Comparison of ENCODE assay signal across 8 cellular contexts in genomic region chr12:89346741-89347324, GRCh38. TPM values are rescaled to one million over a fixed set of nuclear protein-coding genes. Genes with fewer than 3 reads are reported as not detected.
DNase-seq lines count a peak whose midpoint lies in the region; ATAC-seq and TF ChIP-seq lines count a peak whose summit lies in the region.

No MANE protein-coding gene starts in this region.

- peaks cover 7% of the 10 kb centered on the region for H3K36me3 Mint-ChIP-seq in central memory CD8-positive, alpha-beta T cell (ENCODE audit: insufficient read depth)

- H3K4me3 Mint-ChIP-seq in central memory CD8-positive, alpha-beta T cell = peak overlapping the region; percentile 77

- H3K9me3 Mint-ChIP-seq in central memory CD8-positive, alpha-beta T cell = no peaks in the 10 kb centered on the region

- H3K9me3 ChIP-seq in mononuclear cell (ENCODE audit: low read depth, low read length) = no peaks in the 10 kb centered on the region
- no peaks in the 10 kb centered on the region for H3K9me3 ChIP-seq in effector memory CD4-positive, alpha-beta T cell (ENCODE audit: control insufficient read depth, low read length)
- H3K9me3 ChIP-seq in WERI-Rb-1 (ENCODE audit: severe bottlenecking) = no peaks in the 10 kb centered on the region

- H3K36me3 ChIP-seq in effector memory CD4-positive, alpha-beta T cell (ENCODE audit: control insufficient read depth, insufficient read depth, low read length) = no peaks in the 10 kb centered on the region
- H3K36me3 ChIP-seq in WERI-Rb-1 = no peaks in the 10 kb centered on the region

- peaks cover 72% of the 10 kb centered on the region for H3K4me1 Mint-ChIP-seq in central memory CD8-positive, alpha-beta T cell

- peaks cover 69% of the 10 kb centered on the region for H3K4me1 ChIP-seq in mononuclear cell (ENCODE audit: insufficient read depth, low read length)
- H3K4me1 ChIP-seq in effector memory CD4-positive, alpha-beta T cell (ENCODE audit: control insufficient read depth, insufficient read depth, low read length, poor library complexity, severe bottlenecking) = peaks cover 15% of the 10 kb centered on the region

- no peak overlapping the region for H3K27ac ChIP-seq in effector memory CD4-positive, alpha-beta T cell (ENCODE audit: insufficient read depth, low read length, poor library complexity, severe bottlenecking)
- H3K27ac ChIP-seq in WERI-Rb-1 = no peak overlapping the region

- peak overlapping the region; percentile 73 for H3K27ac Mint-ChIP-seq in central memory CD8-positive, alpha-beta T cell (ENCODE audit: low read depth)

- H3K27me3 ChIP-seq in mononuclear cell (ENCODE audit: insufficient read depth, low read length) (no peaks in the 10 kb centered on the region), WERI-Rb-1 (ENCODE audit: insufficient read depth, low read depth, severe bottlenecking) (peaks cover 7% of the 10 kb centered on the region)
- no peaks in the 10 kb centered on the region for H3K27me3 ChIP-seq in effector memory CD4-positive, alpha-beta T cell (replicated peaks; ENCODE audit: control insufficient read depth, insufficient read depth, low read length, poor library complexity, severe bottlenecking)

- no peak for ATAC-seq in central memory CD8-positive, alpha-beta T cell (replicated peaks; ENCODE audit: extremely low read depth, poor library complexity, severe bottlenecking)

- no peak for TF ChIP-seq CTCF in HFF-Myc (IDR thresholded peaks at IDR 0.05; ENCODE audit: low read depth, low read length, missing control alignments)
- TF ChIP-seq CTCF in WERI-Rb-1 (IDR thresholded peaks at IDR 0.05; ENCODE audit: low read depth, low read length) = no peak

- H3K27me3 Mint-ChIP-seq in central memory CD8-positive, alpha-beta T cell = no peaks in the 10 kb centered on the region

- DNase-seq in Daoy (ENCODE audit: low read depth) (peak; percentile 72), HFF-Myc (ENCODE audit: extremely low read depth, low read depth) (no peak), NOMO-1 treated with DMSO at 0.1 percent for 48 hours (lab: John Stamatoyannopoulos, UW; ENCODE audit: unreplicated experiment) (peak; percentile 71), mucosa of gallbladder (ENCODE audit: low spot score) (no peak), WERI-Rb-1 (no peak)
- DNase-seq in central memory CD8-positive, alpha-beta T cell (ENCODE audit: low spot score in 2 of 2) = no peak
- no peak for DNase-seq in effector memory CD4-positive, alpha-beta T cell

- H3K4me3 ChIP-seq in HFF-Myc (replicated peaks; ENCODE audit: low read depth, low read length) (peak overlapping the region; percentile 82; the same call in 1 of the 2 replicates), mononuclear cell (ENCODE audit: low read length) (peak overlapping the region; percentile 1), WERI-Rb-1 (ENCODE audit: low read depth, low read length) (no peak overlapping the region)
- no peak overlapping the region for H3K4me3 ChIP-seq in effector memory CD4-positive, alpha-beta T cell (ENCODE audit: insufficient read depth, low read depth, low read length, poor library complexity, severe bottlenecking)

RNA-seq across cellular contexts. Expression of gene DUSP6, which starts 5.5 kb away (rescaled TPM):
- 72.9 and 94.7 TPM in 2 replicates for total RNA-seq in Daoy (2014; rRNA removed; shearing (Covaris generic))
- 375 TPM for total RNA-seq in mononuclear cell
- 155 TPM for total RNA-seq in mucosa of gallbladder

Comparison
In these comparisons a context has a peak if more than half of its experiments do, and no peak if none do; other contexts are left out.
1. DNase-seq: peak in Daoy (single experiment) and NOMO-1 treated with DMSO at 0.1 percent for 48 hours (single experiment); none in HFF-Myc (single experiment), central memory CD8-positive, alpha-beta T cell (0 of 2), mucosa of gallbladder (single experiment), effector memory CD4-positive, alpha-beta T cell (0 of 3) and WERI-Rb-1 (single experiment).
2. H3K4me3 ChIP-seq: peak in HFF-Myc (single experiment) and mononuclear cell (single experiment); none in effector memory CD4-positive, alpha-beta T cell (single experiment) and WERI-Rb-1 (single experiment).